1 cellular context compared by ENCODE assay signal in genomic region chr4:8029689-8030088, GRCh38.
A peak's percentile ranks its signal among the peaks of the same experiment; 100 is the strongest.
TF ChIP-seq lines count a peak whose summit lies in the region.

No MANE protein-coding gene starts in this region.

TF ChIP-seq in HepG2, 621 proteins besides CTCF, POLR2A, EP300 and RAD21 (continued from another document):
- TF ChIP-seq ZNF281 (CRISPR knock-in tag; IDR thresholded peaks at IDR 0.05; ENCODE audit: borderline replicate concordance) (peak; percentile 17; the same call in 1 of the 2 replicates), FOSL2 (CRISPR knock-in tag; IDR thresholded peaks at IDR 0.05) (0 out of 2 replicates have a peak, but pooled peaks have one; percentile 21), REST (IDR thresholded peaks at IDR 0.05; ENCODE audit: borderline replicate concordance in 1 of 2, low read depth in 1 of 2, low read length in 2 of 2) (no peak)
TF ChIP-seq in HepG2: peak in this region for 2.
